33 cellular contexts compared by ENCODE assay signal in the genomic region with DNA sequence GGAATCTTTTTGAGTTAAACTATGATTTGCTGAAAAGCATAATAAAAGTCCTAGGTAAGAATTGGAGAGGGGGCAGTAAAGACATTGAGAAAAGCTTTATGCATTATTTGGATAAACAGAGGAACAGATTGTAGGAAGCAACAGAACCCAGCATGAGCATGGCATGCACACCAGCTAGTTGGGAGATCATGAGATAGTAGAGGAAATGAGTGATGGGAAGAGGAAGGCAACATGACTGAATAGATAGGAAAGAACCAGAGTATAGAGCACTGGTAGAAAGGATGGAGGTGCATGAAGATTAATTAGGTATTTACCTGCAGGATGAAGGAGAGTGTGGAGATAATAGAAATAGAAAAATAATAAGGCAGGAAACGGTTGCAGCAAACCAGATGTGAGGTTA.
DNase-seq lines count a peak whose midpoint lies in the region; ATAC-seq, FAIRE-seq and TF ChIP-seq lines count a peak whose summit lies in the region.
"Had no signal": no experiment of that assay in that cellular context is flagged by ENCODE, and none has a peak within 500 bp of the region (broad histone marks: within the 10 kb centered on the region; RNA-seq: fewer than 3 reads in every experiment).

No MANE protein-coding gene starts in this region.

- H3K27ac ChIP-seq in SK-N-SH (ENCODE audit: low read depth in 2 of 2, low read length in 1 of 2) (no peak overlapping the region), OCI-LY7 (ENCODE audit: low read depth, low read length, poor library complexity, severe bottlenecking) (no peak overlapping the region), GM12878 (ENCODE audit: control insufficient read depth, insufficient read depth) (no peak overlapping the region)
- H3K27ac ChIP-seq: 22Rv1; A549; BLaER1; BLaER1 treated with 17β-estradiol and CSF1 and Interleukin-3, amounts not matched to agents 10 nM and 100 nM; C4-2B had no signal

- H3K36me3 ChIP-seq in SK-N-SH (replicated peaks in 1 of 2; ENCODE audit: control insufficient read depth in 1 of 2, insufficient read depth in 2 of 2, low read length in 1 of 2) (no peaks in the 10 kb centered on the region), OCI-LY7 (ENCODE audit: insufficient read depth, low read length) (no peaks in the 10 kb centered on the region), GM12878 (ENCODE audit: control insufficient read depth in 2 of 2, insufficient read depth in 2 of 2, low read length in 1 of 2) (no peaks in the 10 kb centered on the region)
- H3K36me3 ChIP-seq: BE2C; BLaER1; BLaER1 treated with 17β-estradiol and CSF1 and Interleukin-3, amounts not matched to agents 10 nM and 100 nM had no signal

- no peaks in the 10 kb centered on the region for H3K79me2 ChIP-seq in SK-N-SH (ENCODE audit: insufficient read depth)
- no peaks in the 10 kb centered on the region for H3K79me2 ChIP-seq in OCI-LY7 (ENCODE audit: insufficient read depth, low read depth, low read length)
- H3K79me2 ChIP-seq in GM12878 (ENCODE audit: control insufficient read depth, insufficient read depth, low read length), result no peaks in the 10 kb centered on the region

- TF ChIP-seq RAD21 in SK-N-SH (IDR thresholded peaks at IDR 0.05; ENCODE audit: low read length) (no peak), GM12878 (IDR thresholded peaks at IDR 0.05; ENCODE audit: insufficient read depth, low read depth, low read length) (no peak)

- H3K9me2 ChIP-seq in SK-N-SH (no peaks in the 10 kb centered on the region), OCI-LY7 (ENCODE audit: insufficient read depth, low read length) (no peaks in the 10 kb centered on the region)

- no TSS peak for BruUV-seq in OCI-LY7 (replicated peaks; lab: Mats Ljungman, UMichigan)
- BruUV-seq in GM12878 (replicated peaks; lab: Mats Ljungman, UMichigan), result no TSS peak

- H3K9ac ChIP-seq in SK-N-SH (no peak overlapping the region), GM12878 (ENCODE audit: control insufficient read depth, insufficient read depth, low read length) (no peak overlapping the region)
- H3K9ac ChIP-seq: BLaER1; BLaER1 treated with 17β-estradiol and CSF1 and Interleukin-3, amounts not matched to agents 10 nM and 100 nM had no signal

- TF ChIP-seq CTCF in SK-N-SH (IDR thresholded peaks at IDR 0.05) (no peak), OCI-LY7 (conservative IDR thresholded peaks at IDR 0.05; ENCODE audit: low read length) (no peak), GM12878 (IDR thresholded peaks at IDR 0.05 in 2 of 3, conservative IDR thresholded peaks at IDR 0.05 in 1 of 3; ENCODE audit: control insufficient read depth in 2 of 3, extremely low read depth in 1 of 3, insufficient read depth in 1 of 3, low read depth in 3 of 3, low read length in 3 of 3) (no peak)

- no peaks in the 10 kb centered on the region for H4K20me1 ChIP-seq in SK-N-SH (ENCODE audit: insufficient read depth)
- H4K20me1 ChIP-seq in OCI-LY7 (ENCODE audit: insufficient read depth, low read length), result no peaks in the 10 kb centered on the region
- H4K20me1 ChIP-seq in GM12878 (ENCODE audit: control insufficient read depth, insufficient read depth), result no peaks in the 10 kb centered on the region
- H4K20me1 ChIP-seq: BLaER1; BLaER1 treated with 17β-estradiol and CSF1 and Interleukin-3, amounts not matched to agents 10 nM and 100 nM had no signal

- no peak overlapping the region for H3K4me2 ChIP-seq in SK-N-SH
- no peak overlapping the region for H3K4me2 ChIP-seq in OCI-LY7 (ENCODE audit: low read length)
- no peak overlapping the region for H3K4me2 ChIP-seq in GM12878 (ENCODE audit: control insufficient read depth, insufficient read depth)
- H3K4me2 ChIP-seq: A549; BLaER1; BLaER1 treated with 17β-estradiol and CSF1 and Interleukin-3, amounts not matched to agents 10 nM and 100 nM had no signal

- RAD21 ChIA-PET in GM12878 (lab: Charles Lee; ENCODE audit: unreplicated experiment), result interaction anchor here (9.4 kb wide), 1 partner anchor 20 kb away, joined by 133 read pairs; no protein-coding TSS in a partner anchor

- H3F3A ChIP-seq in SK-N-SH (replicated peaks; ENCODE audit: insufficient read depth), result no peaks in the 10 kb centered on the region

- DNase-seq in SK-N-SH (no peak), OCI-LY7 (ENCODE audit: low spot score) (no peak), GM12878 (ENCODE audit: low read depth, low spot score) (no peak), HuH-7.5 (ENCODE audit: low spot score) (no peak)
- DNase-seq in activated CD4-positive, alpha-beta T cell treated with anti-CD3 and anti-CD28 coated beads, Interleukin-2, amount 50 U/mL, for 4 hours, result no peak
- DNase-seq: 8988T; ACHN; AML-193; BE2C; C1 segment of cervical spinal cord; Caco-2; Calu3; CD4-positive, alpha-beta memory T cell; CD4-positive, alpha-beta T cell; CD4-positive, CD25-positive, alpha-beta regulatory T cell; CD8-positive, alpha-beta memory T cell; CD8-positive, alpha-beta T cell; COR-L47; DMS 273 treated with DMSO at 0.1 percent for 48 hours; DMS153; DMS53; DMS79; DMS79 treated with DMSO at 0.1 percent for 48 hours; DND-41; EL had no signal

- H3K4me1 ChIP-seq in SK-N-SH (ENCODE audit: control insufficient read depth in 1 of 2, insufficient read depth in 2 of 2, low read depth in 1 of 2, low read length in 1 of 2), result peaks cover 0 to 3% of the 10 kb centered on the region in 2 experiments; a peak in 2 of 4 replicates
- peaks cover 26% of the 10 kb centered on the region for H3K4me1 ChIP-seq in OCI-LY7 (ENCODE audit: insufficient read depth, low read length, poor library complexity, severe bottlenecking)
- peaks cover 3% of the 10 kb centered on the region; the same call in 1 of the 2 replicates for H3K4me1 ChIP-seq in GM12878 (ENCODE audit: control insufficient read depth, insufficient read depth, low read length)
- H3K4me1 ChIP-seq: A549, BLaER1, Caco-2 had no signal

- ATAC-seq in SK-N-SH treated with all-trans-retinoic acid at 6 μM for 48 hours (no peak), GM12878 (no peak)
- ATAC-seq: A549; CD8-positive, alpha-beta T cell had no signal

- FAIRE-seq in GM12878 (lab: Jason Lieb, UNC), result no peak
- FAIRE-seq: A204.1, A549, D721Med had no signal

- no peaks in the 10 kb centered on the region for H3K9me3 ChIP-seq in SK-N-SH
- no peaks in the 10 kb centered on the region for H3K9me3 ChIP-seq in OCI-LY7 (ENCODE audit: low read length)
- no peaks in the 10 kb centered on the region for H3K9me3 ChIP-seq in GM12878 (replicated peaks; ENCODE audit: control insufficient read depth, insufficient read depth, low read length)
- H3K9me3 ChIP-seq: A549; BE2C; BLaER1; BLaER1 treated with 17β-estradiol and CSF1 and Interleukin-3, amounts not matched to agents 10 nM and 100 nM; Caco-2 had no signal

- in situ Hi-C loops in GM12878 (cut with MboI), result no loop called here

- CTCF ChIA-PET in SK-N-SH (lab: Yijun Ruan, JAX), result no interaction called here
- CTCF ChIA-PET in OCI-LY7 (lab: Charles Lee; ENCODE audit: unreplicated experiment), result no interaction called here
- CTCF ChIA-PET in GM12878 (lab: Yijun Ruan, JAX), result interaction anchor here (0.7 to 1.5 kb wide), 3 partner anchors 9 to 139 kb away, joined by 3 to 6 read pairs (median 3); no protein-coding TSS in a partner anchor

- WGBS in SK-N-SH (ENCODE audit: low lambda C conversion rate), result 24% methylated on average over 1 of the region's 1 CpG
- 36% methylated on average over 1 of the region's 1 CpG for WGBS in GM12878 (ENCODE audit: insufficient coverage, insufficient replicate concordance, low lambda C conversion rate, missing lambda C conversion rate)

- no peak overlapping the region for H2AFZ ChIP-seq in SK-N-SH (ENCODE audit: low read depth)
- peak overlapping the region; percentile 15; the same call in 1 of the 2 replicates for H2AFZ ChIP-seq in OCI-LY7 (ENCODE audit: low read length)
- no peak overlapping the region for H2AFZ ChIP-seq in GM12878 (ENCODE audit: control insufficient read depth, low read depth, low read length)

- H3K27me3 ChIP-seq in SK-N-SH (ENCODE audit: insufficient read depth) (no peaks in the 10 kb centered on the region), GM12878 (replicated peaks in 1 of 2; ENCODE audit: control insufficient read depth in 2 of 2, insufficient read depth in 2 of 2, low read length in 1 of 2) (no peaks in the 10 kb centered on the region)
- H3K27me3 ChIP-seq: BE2C; BLaER1; BLaER1 treated with 17β-estradiol and CSF1 and Interleukin-3, amounts not matched to agents 10 nM and 100 nM had no signal

- SMC1A ChIA-PET in GM12878 (lab: Charles Lee; ENCODE audit: uncharacterized antibody, unreplicated experiment), result interaction anchor here (0.9 to 8.4 kb wide), 5 partner anchors 8 to 72 kb away, joined by 3 to 165 read pairs (median 6); no protein-coding TSS in a partner anchor

- TF ChIP-seq EP300 in SK-N-SH (IDR thresholded peaks at IDR 0.05; ENCODE audit: borderline replicate concordance in 1 of 2, low read depth in 1 of 2, low read length in 1 of 2), result no peak
- no peak for TF ChIP-seq EP300 in GM12878 (IDR thresholded peaks at IDR 0.05; ENCODE audit: borderline replicate concordance in 1 of 2, control insufficient read depth in 1 of 2, low read depth in 2 of 2, low read length in 2 of 2)

- H3K4me3 ChIP-seq in SK-N-SH (ENCODE audit: low read depth in 2 of 2, low read length in 1 of 2) (no peak overlapping the region), OCI-LY7 (ENCODE audit: low read depth, low read length, poor library complexity, severe bottlenecking) (no peak overlapping the region), GM12878 (no peak overlapping the region)
- H3K4me3 ChIP-seq: A549; BLaER1; BLaER1 treated with 17β-estradiol and CSF1 and Interleukin-3, amounts not matched to agents 10 nM and 100 nM had no signal

- intact Hi-C loops in OCI-LY7 (cut with micrococcal nuclease; ENCODE audit: unreplicated experiment) (loop anchor here (10.0 kb wide), 1 partner anchor 680 kb away; no protein-coding TSS in a partner anchor), GM12878 (cut with micrococcal nuclease; ENCODE audit: unreplicated experiment) (no loop called here)

- POLR2A ChIA-PET in SK-N-SH (lab: Yijun Ruan, JAX), result no interaction called here
- POLR2A ChIA-PET in OCI-LY7 (lab: Charles Lee), result no interaction called here
- POLR2A ChIA-PET in GM12878 (lab: Charles Lee), result interaction anchor here (0.6 to 7.9 kb wide), 2 partner anchors 20 to 282 kb away, joined by 3 to 77 read pairs; no protein-coding TSS in a partner anchor

- TF ChIP-seq POLR2A in GM12878 (IDR thresholded peaks at IDR 0.05; ENCODE audit: low read depth, low read length), result no peak

TF ChIP-seq in SK-N-SH, 30 proteins besides CTCF, POLR2A, EP300 and RAD21 (continues in another document):
- TF ChIP-seq RXRA (IDR thresholded peaks at IDR 0.05; ENCODE audit: borderline replicate concordance, low read depth) (no peak), JUND (IDR thresholded peaks at IDR 0.05) (no peak), POLR2AphosphoS5 (IDR thresholded peaks at IDR 0.05; ENCODE audit: low read depth, low read length) (no peak)

TF ChIP-seq in SK-N-SH treated with all-trans-retinoic acid at 6 μM for 48 hours, 23 proteins besides CTCF, POLR2A, EP300 and RAD21 (continues in another document):
- TF ChIP-seq ZNF70 (CRISPR knock-in tag; IDR thresholded peaks at IDR 0.05), result no peak
- TF ChIP-seq ZFP3 (CRISPR knock-in tag; IDR thresholded peaks at IDR 0.05), result no peak
- no peak for TF ChIP-seq OSR1 (CRISPR knock-in tag; IDR thresholded peaks at IDR 0.05)
